In genomic region chr4:76377922-76378321, GRCh38 we compare ENCODE assay signal across 8 cellular contexts. TPM values are rescaled to one million over a fixed set of nuclear protein-coding genes. Genes with fewer than 3 reads are reported as not detected.
DNase-seq lines count a peak whose midpoint lies in the region; ATAC-seq, FAIRE-seq and TF ChIP-seq lines count a peak whose summit lies in the region.

No MANE protein-coding gene starts in this region.

- H3K36me3 ChIP-seq in RWPE2 (ENCODE audit: low read depth): no peaks in the 10 kb centered on the region
- H3K36me3 ChIP-seq in bronchial epithelial cell (ENCODE audit: control insufficient read depth, insufficient read depth, low read length): no peaks in the 10 kb centered on the region
- peaks cover 0 to 9% (median 0%) of the 10 kb centered on the region in 3 donors for H3K36me3 ChIP-seq in tibial artery

- peaks cover 22% of the 10 kb centered on the region for H3K9me3 Mint-ChIP-seq in nephron progenitor cell

- CTCF ChIA-PET in A549 (lab: Yijun Ruan, JAX): interaction anchor here (0.9 to 4.3 kb wide), 18 partner anchors 10 to 198 kb away, joined by 3 to 37 read pairs (median 4); partner anchors contain the start of gene STBD1

- peak; percentile 59 to 67 for TF ChIP-seq RAD21 in A549 (conservative IDR thresholded peaks at IDR 0.05 in 1 of 2, IDR thresholded peaks at IDR 0.05 in 1 of 2)

- peak; percentile 19 to 72; a peak in 4 of 6 replicates for ATAC-seq in A549
- ATAC-seq in RWPE2 (ENCODE audit: low read depth): no peak
- ATAC-seq in GM21737 (IDR thresholded peaks at IDR 0.05; ENCODE audit: unreplicated experiment): no peak
- ATAC-seq in HG03521 (IDR thresholded peaks at IDR 0.05; ENCODE audit: unreplicated experiment): no peak

- H3K27me3 ChIP-seq in RWPE2 (ENCODE audit: insufficient read depth, poor library complexity, severe bottlenecking) (no peaks in the 10 kb centered on the region), bronchial epithelial cell (ENCODE audit: control insufficient read depth, insufficient read depth, low read length) (no peaks in the 10 kb centered on the region), tibial artery (no peaks in the 10 kb centered on the region)

- H3K36me3 Mint-ChIP-seq in nephron progenitor cell (ENCODE audit: low read depth): peaks cover 16% of the 10 kb centered on the region

- no peak overlapping the region for H3K27ac Mint-ChIP-seq in nephron progenitor cell

- H3K4me2 ChIP-seq in A549: peak overlapping the region; percentile 59

- TF ChIP-seq CTCF in A549 (IDR thresholded peaks at IDR 0.05) (peak; percentile 54), GM12872 (IDR thresholded peaks at IDR 0.05; ENCODE audit: insufficient read depth, low read depth, low read length) (peak; percentile 63), RWPE2 (IDR thresholded peaks at IDR 0.05; ENCODE audit: poor library complexity, severe bottlenecking) (peak; percentile 53), bronchial epithelial cell (IDR thresholded peaks at IDR 0.05; ENCODE audit: insufficient read depth, low read length, severe bottlenecking) (peak; percentile 42), nephron progenitor cell (IDR thresholded peaks at IDR 0.05) (peak; percentile 69), tibial artery (IDR thresholded peaks at IDR 0.05) (peak in 1 of 2 experiments; percentile 15)

- POLR2A ChIA-PET in A549 (lab: Yijun Ruan, JAX): interaction anchor here (0.7 kb wide), 1 partner anchor 71 kb away, joined by 3 read pairs; the partner anchor contains the start of gene STBD1

- peaks cover 42% of the 10 kb centered on the region for H3K4me1 Mint-ChIP-seq in nephron progenitor cell

- H3K4me3 Mint-ChIP-seq in nephron progenitor cell: no peak overlapping the region

- peaks cover 43% of the 10 kb centered on the region for H3K4me1 ChIP-seq in A549
- peaks cover 3% of the 10 kb centered on the region for H3K4me1 ChIP-seq in RWPE2 (ENCODE audit: insufficient read depth, poor library complexity, severe bottlenecking)
- peaks cover 0 to 24% (median 5%) of the 10 kb centered on the region in 4 donors for H3K4me1 ChIP-seq in tibial artery

- H3K4me3 ChIP-seq in A549 (no peak overlapping the region), RWPE2 (ENCODE audit: severe bottlenecking) (no peak overlapping the region), bronchial epithelial cell (ENCODE audit: low read depth, low read length) (no peak overlapping the region), tibial artery (no peak overlapping the region)

- no peak for FAIRE-seq in A549 (lab: Jason Lieb, UNC)
- FAIRE-seq in bronchial epithelial cell (lab: Jason Lieb, UNC): no peak

- DNase-seq in A549 (ENCODE audit: low read depth in 1 of 2, low spot score in 1 of 2): peak; percentile 15 to 31
- DNase-seq in RWPE2 (ENCODE audit: low spot score): no peak
- DNase-seq in bronchial epithelial cell (ENCODE audit: low read depth): peak; percentile 33
- peak; percentile 55 for DNase-seq in nephron progenitor cell
- DNase-seq in tibial artery: no peak

- TF ChIP-seq POLR2A in A549 (IDR thresholded peaks at IDR 0.05; ENCODE audit: low read length): no peak

- intact Hi-C loops in tibial artery (cut with DNase I; ENCODE audit: low total_unique reads): no loop called here

- peaks cover 3% of the 10 kb centered on the region for H3K27me3 Mint-ChIP-seq in nephron progenitor cell (ENCODE audit: low read depth, poor library complexity)

- WGBS in A549 (ENCODE audit: missing lambda C conversion rate): 43% methylated on average over 5 of the region's 5 CpGs

- H3K9me3 ChIP-seq in A549 (no peaks in the 10 kb centered on the region), RWPE2 (ENCODE audit: severe bottlenecking) (no peaks in the 10 kb centered on the region), tibial artery (no peaks in the 10 kb centered on the region)

- H3K27ac ChIP-seq in A549 (peak overlapping the region; percentile 49; a peak in 2 of 6 replicates), RWPE2 (ENCODE audit: poor library complexity, severe bottlenecking) (no peak overlapping the region), tibial artery (no peak overlapping the region)

- TF ChIP-seq EP300 in A549 (IDR thresholded peaks at IDR 0.05): no peak

TF ChIP-seq in A549, 52 proteins besides CTCF, POLR2A, EP300 and RAD21:
- TF ChIP-seq SMC3 (IDR thresholded peaks at IDR 0.05) (peak; percentile 59), HDAC2 (IDR thresholded peaks at IDR 0.05) (no peak)
- TF ChIP-seq, protein P1, sequence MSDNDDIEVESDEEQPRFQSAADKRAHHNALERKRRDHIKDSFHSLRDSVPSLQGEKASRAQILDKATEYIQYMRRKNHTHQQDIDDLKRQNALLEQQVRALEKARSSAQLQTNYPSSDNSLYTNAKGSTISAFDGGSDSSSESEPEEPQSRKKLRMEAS (IDR thresholded peaks at IDR 0.05): no peak

RNA-seq across cellular contexts. Expression of gene CCDC158, which starts 43.0 kb away (rescaled TPM):
- polyA plus RNA-seq in A549 (2011; rRNA removed) (0.04 and 0.06 TPM in 2 replicates), A549 (2017; fragmentation: RNase III; extraction: RNeasy Plus Mini Kit Qiagen cat#74134 plus additional on column Dnase treatment) (not detected in 3 replicates)
- polyA plus RNA-seq in A549 (2012; cell fraction: cytosol; rRNA removed): not detected in 2 replicates
- not detected in 2 replicates for polyA plus RNA-seq in A549 (2012; cell fraction: nucleus; rRNA removed)
- polyA minus RNA-seq in A549 (2011; rRNA and poly(A)+ RNA removed): not detected in 2 replicates
- total RNA-seq in bronchial epithelial cell: under 0.01 and 0.13 TPM in 2 replicates

RNA-seq across cellular contexts. Expression of gene SHROOM3, which starts 57.1 kb away (rescaled TPM):
- polyA plus RNA-seq in A549 (2011; rRNA removed): 5.1 and 6.7 TPM in 2 replicates
- polyA plus RNA-seq in A549 (2012; cell fraction: cytosol; rRNA removed): 2.6 and 3.6 TPM in 2 replicates
- 3.4 and 3.9 TPM in 2 replicates for polyA plus RNA-seq in A549 (2012; cell fraction: nucleus; rRNA removed)
- polyA plus RNA-seq in A549 (2017; fragmentation: RNase III; extraction: RNeasy Plus Mini Kit Qiagen cat#74134 plus additional on column Dnase treatment): 2.7 to 3.2 TPM (median 2.8 TPM) in 3 replicates
- 24.0 and 35.0 TPM in 2 replicates for polyA minus RNA-seq in A549 (2011; rRNA and poly(A)+ RNA removed)
- 6.3 and 8.6 TPM in 2 replicates for total RNA-seq in bronchial epithelial cell

Comparison
In these comparisons a context has a peak if more than half of its experiments do, and no peak if none do; other contexts are left out.
1. ATAC-seq: peak in A549 (2 of 2); none in RWPE2 (single experiment), GM21737 (single experiment) and HG03521 (single experiment).
2. DNase-seq: peak in A549 (2 of 2), bronchial epithelial cell (single experiment) and nephron progenitor cell (single experiment); none in RWPE2 (single experiment) and tibial artery (0 of 2).
3. H3K27ac ChIP-seq: peak in A549 (2 of 2); none in RWPE2 (single experiment) and tibial artery (0 of 2).